In genomic region chr1:145690587-145691558, GRCh38 we compare ENCODE assay signal across 8 cellular contexts. TPM values are rescaled to one million over a fixed set of nuclear protein-coding genes. Genes with fewer than 3 reads are reported as not detected.
A peak's percentile ranks its signal among the peaks of the same experiment; 100 is the strongest.
DNase-seq lines count a peak whose midpoint lies in the region; ATAC-seq and TF ChIP-seq lines count a peak whose summit lies in the region.

No MANE protein-coding gene starts in this region.

- ATAC-seq in GM18907 (IDR thresholded peaks at IDR 0.05; ENCODE audit: unreplicated experiment) (peak; percentile 60), memory B cell (ENCODE audit: low read depth) (peak; percentile 60), right cardiac atrium (no peak)
- ATAC-seq in activated naive CD8-positive, alpha-beta T cell treated with anti-CD3 and anti-CD28 coated beads, Interleukin-2, amount 10 ng/mL, durations not matched to agents 7 days and 5 days (ENCODE audit: low read depth), result peak; percentile 99

- H3K27ac ChIP-seq in right cardiac atrium (ENCODE audit: low read length), result no peak overlapping the region

- no peaks in the 10 kb centered on the region for H3K9me3 ChIP-seq in right cardiac atrium (ENCODE audit: control insufficient read depth, low read length)

- DNase-seq in AG08396 (ENCODE audit: low spot score) (peak; percentile 59), memory B cell (ENCODE audit: low spot score in 2 of 2) (no peak), COLO668 (lab: John Stamatoyannopoulos, UW; ENCODE audit: unreplicated experiment) (no peak), right cardiac atrium (no peak), DMS79 treated with DMSO at 0.1 percent for 48 hours (lab: John Stamatoyannopoulos, UW) (no peak)
- DNase-seq in activated naive CD8-positive, alpha-beta T cell treated with anti-CD3 and anti-CD28 coated beads, Interleukin-2, amount 10 ng/mL, durations not matched to agents 7 days and 5 days, result no peak

- H3K4me3 Mint-ChIP-seq in activated naive CD8-positive, alpha-beta T cell treated with anti-CD3 and anti-CD28 coated beads, Interleukin-2, amount 10 ng/mL, durations not matched to agents 7 days and 5 days, result peak overlapping the region; percentile 43
- no peak overlapping the region for H3K4me3 Mint-ChIP-seq in memory B cell

- H3K4me1 Mint-ChIP-seq in activated naive CD8-positive, alpha-beta T cell treated with anti-CD3 and anti-CD28 coated beads, Interleukin-2, amount 10 ng/mL, durations not matched to agents 7 days and 5 days, result peaks cover 22% of the 10 kb centered on the region
- H3K4me1 Mint-ChIP-seq in memory B cell, result peaks cover 14% of the 10 kb centered on the region

- no peaks in the 10 kb centered on the region for H3K27me3 Mint-ChIP-seq in activated naive CD8-positive, alpha-beta T cell treated with anti-CD3 and anti-CD28 coated beads, Interleukin-2, amount 10 ng/mL, durations not matched to agents 7 days and 5 days
- peaks cover 3% of the 10 kb centered on the region for H3K27me3 Mint-ChIP-seq in memory B cell

- peaks cover 1% of the 10 kb centered on the region for H3K9me3 Mint-ChIP-seq in activated naive CD8-positive, alpha-beta T cell treated with anti-CD3 and anti-CD28 coated beads, Interleukin-2, amount 10 ng/mL, durations not matched to agents 7 days and 5 days
- H3K9me3 Mint-ChIP-seq in memory B cell, result no peaks in the 10 kb centered on the region

- intact Hi-C loops in right cardiac atrium (cut with DNase I), result no loop called here

- H3K4me1 ChIP-seq in right cardiac atrium (ENCODE audit: control insufficient read depth, insufficient read depth, low read length), result no peaks in the 10 kb centered on the region

- TF ChIP-seq RAD21 in Ishikawa (IDR thresholded peaks at IDR 0.05; ENCODE audit: low read depth), result no peak

- 79% methylated on average over 5 of the region's 5 CpGs for WGBS in right cardiac atrium

- no peak for TF ChIP-seq EP300 in Ishikawa (IDR thresholded peaks at IDR 0.05; ENCODE audit: borderline replicate concordance)

- H3K27me3 ChIP-seq in right cardiac atrium (ENCODE audit: control insufficient read depth, insufficient read depth), result no peaks in the 10 kb centered on the region

- POLR2A ChIA-PET in activated naive CD8-positive, alpha-beta T cell treated with anti-CD3 and anti-CD28 coated beads, Interleukin-2, amount 10 ng/mL, durations not matched to agents 7 days and 5 days (lab: Charles Lee), result no interaction called here

- no peak overlapping the region for H3K4me3 ChIP-seq in right cardiac atrium (ENCODE audit: low read length)

- H3K36me3 Mint-ChIP-seq in activated naive CD8-positive, alpha-beta T cell treated with anti-CD3 and anti-CD28 coated beads, Interleukin-2, amount 10 ng/mL, durations not matched to agents 7 days and 5 days, result peaks cover 10% of the 10 kb centered on the region
- H3K36me3 Mint-ChIP-seq in memory B cell, result peaks cover 1% of the 10 kb centered on the region

- peak overlapping the region; percentile 75 for H3K27ac Mint-ChIP-seq in activated naive CD8-positive, alpha-beta T cell treated with anti-CD3 and anti-CD28 coated beads, Interleukin-2, amount 10 ng/mL, durations not matched to agents 7 days and 5 days
- peak overlapping the region; percentile 32 for H3K27ac Mint-ChIP-seq in memory B cell

TF ChIP-seq in Ishikawa, 13 proteins besides CTCF, POLR2A, EP300 and RAD21:
- TF ChIP-seq CEBPB (IDR thresholded peaks at IDR 0.05), result peak; percentile 45; the same call in 1 of the 2 replicates
- TF ChIP-seq USF1 (IDR thresholded peaks at IDR 0.05), result no peak

RNA-seq across cellular contexts. Expression of gene PDZK1, which starts 16.3 kb away (rescaled TPM):
- under 1 TPM; 0.30 to 0.51 TPM for total RNA-seq in activated naive CD8-positive, alpha-beta T cell treated with anti-CD3 and anti-CD28 coated beads, Interleukin-2, amount 10 ng/mL, durations not matched to agents 7 days and 5 days
- total RNA-seq in right cardiac atrium, result under 1 TPM in 1 of 4 donors, not detected in 3; 0.14 TPM
- 0.27 TPM for polyA plus RNA-seq in right cardiac atrium

RNA-seq across cellular contexts. Expression of gene CD160, which starts 28.4 kb away (rescaled TPM):
- under 1 TPM; 0.20 to 0.53 TPM for total RNA-seq in activated naive CD8-positive, alpha-beta T cell treated with anti-CD3 and anti-CD28 coated beads, Interleukin-2, amount 10 ng/mL, durations not matched to agents 7 days and 5 days
- not detected for total RNA-seq in right cardiac atrium
- polyA plus RNA-seq in right cardiac atrium, result not detected

Comparison
In these comparisons a context has a peak if more than half of its experiments do, and no peak if none do; other contexts are left out.
1. ATAC-seq: peak in GM18907 (single experiment), activated naive CD8-positive, alpha-beta T cell treated with anti-CD3 and anti-CD28 coated beads, Interleukin-2, amount 10 ng/mL, durations not matched to agents 7 days and 5 days (single experiment) and memory B cell (single experiment); none in right cardiac atrium (0 of 2).